In genomic region chr10:72310636-72311035, GRCh38 we compare ENCODE assay signal across 9 cellular contexts. TPM values are rescaled to one million over a fixed set of nuclear protein-coding genes. Genes with fewer than 3 reads are reported as not detected.
A peak's percentile ranks its signal among the peaks of the same experiment; 100 is the strongest.
DNase-seq lines count a peak whose midpoint lies in the region; ATAC-seq and TF ChIP-seq lines count a peak whose summit lies in the region.
"Had no signal": no experiment of that assay in that cellular context is flagged by ENCODE, and none has a peak within 500 bp of the region (broad histone marks: within the 10 kb centered on the region; RNA-seq: fewer than 3 reads in every experiment).

No MANE protein-coding gene starts in this region.

- peaks cover 49% of the 10 kb centered on the region for H3K4me1 Mint-ChIP-seq in activated T-helper 1 cell treated with anti-CD3 and anti-CD28 coated beads, Interleukin-12 subunit alpha, Interleukin-12 subunit beta, Interleukin-2, Interleukin-4 antibody, amounts not matched to agents 30 ng/mL and 10 ng/mL and 1 ng/mL, durations not matched to agents 14 hours and 24 hours and 36 hours (ENCODE audit: low read depth)

- H3K9me3 ChIP-seq in HCT116 (ENCODE audit: control insufficient read depth in 1 of 2, insufficient read depth in 1 of 2, low read depth in 1 of 2, low read length in 2 of 2) (no peaks in the 10 kb centered on the region), skeletal muscle tissue (ENCODE audit: control insufficient read depth in 3 of 3, low read length in 3 of 3) (no peaks in the 10 kb centered on the region)

- peak overlapping the region; percentile 52 for H3K4me2 ChIP-seq in HCT116 (ENCODE audit: low read length)

- peak overlapping the region; percentile 49 for H3K27ac Mint-ChIP-seq in activated T-helper 1 cell treated with anti-CD3 and anti-CD28 coated beads, Interleukin-12 subunit alpha, Interleukin-12 subunit beta, Interleukin-2, Interleukin-4 antibody, amounts not matched to agents 30 ng/mL and 10 ng/mL and 1 ng/mL, durations not matched to agents 14 hours and 24 hours and 36 hours

- RAD21 ChIA-PET in HCT116 (lab: Charles Lee; ENCODE audit: low non-redundant PET in 1 of 2, low total read pairs in 2 of 2, uncharacterized antibody in 2 of 2, unreplicated experiment in 2 of 2): no interaction called here

- no TSS peak for BruUV-seq in HCT116 (replicated peaks; lab: Mats Ljungman, UMichigan)

- H3K27me3 ChIP-seq in HCT116 (ENCODE audit: insufficient read depth, low read length): no peaks in the 10 kb centered on the region
- H3K27me3 ChIP-seq in skeletal muscle tissue (ENCODE audit: control insufficient read depth in 3 of 3, insufficient read depth in 3 of 3, low read length in 3 of 3): no peaks in the 10 kb centered on the region

- H2AFZ ChIP-seq in HCT116 (ENCODE audit: low read depth, low read length, poor library complexity, severe bottlenecking): peak overlapping the region; percentile 84

- H3K4me3 Mint-ChIP-seq in activated T-helper 1 cell treated with anti-CD3 and anti-CD28 coated beads, Interleukin-12 subunit alpha, Interleukin-12 subunit beta, Interleukin-2, Interleukin-4 antibody, amounts not matched to agents 30 ng/mL and 10 ng/mL and 1 ng/mL, durations not matched to agents 14 hours and 24 hours and 36 hours: no peak overlapping the region

- intact Hi-C loops in HCT116 (cut with micrococcal nuclease): no loop called here
- intact Hi-C loops in activated T-helper 1 cell treated with anti-CD3 and anti-CD28 coated beads, Interleukin-12 subunit alpha, Interleukin-12 subunit beta, Interleukin-2, Interleukin-4 antibody, amounts not matched to agents 30 ng/mL and 10 ng/mL and 1 ng/mL, durations not matched to agents 14 hours and 24 hours and 36 hours (cut with micrococcal nuclease): no loop called here
- intact Hi-C loops in left ventricle myocardium superior (cut with micrococcal nuclease): no loop called here

- H3K4me3 ChIP-seq in HCT116 (replicated peaks in 1 of 2; ENCODE audit: low read depth in 1 of 2, low read length in 2 of 2) (no peak overlapping the region), skeletal muscle tissue (ENCODE audit: low read length in 3 of 3) (peak overlapping the region in 2 of 3 donors; percentile 28 to 52)

- H3K79me2 ChIP-seq in HCT116 (ENCODE audit: insufficient read depth, low read length): no peaks in the 10 kb centered on the region

- POLR2A ChIA-PET in HCT116 (lab: Charles Lee): interaction anchor here (1.2 to 6.4 kb wide), 7 partner anchors 9 to 37 kb away, joined by 4 to 69 read pairs (median 5); no protein-coding TSS in a partner anchor
- POLR2A ChIA-PET in HEK293T (lab: Yijun Ruan, JAX): no interaction called here

- no peaks in the 10 kb centered on the region for H3K9me3 Mint-ChIP-seq in activated T-helper 1 cell treated with anti-CD3 and anti-CD28 coated beads, Interleukin-12 subunit alpha, Interleukin-12 subunit beta, Interleukin-2, Interleukin-4 antibody, amounts not matched to agents 30 ng/mL and 10 ng/mL and 1 ng/mL, durations not matched to agents 14 hours and 24 hours and 36 hours

- TF ChIP-seq RAD21 in HCT116 (IDR thresholded peaks at IDR 0.05; ENCODE audit: low read depth): no peak

- TF ChIP-seq CTCF in HCT116 (IDR thresholded peaks at IDR 0.05 in 2 of 3, conservative IDR thresholded peaks at IDR 0.05 in 1 of 3; ENCODE audit: borderline replicate concordance in 1 of 3, insufficient read depth in 1 of 3, low read depth in 2 of 3, low read length in 2 of 3): no peak

- no peaks in the 10 kb centered on the region for H3K36me3 ChIP-seq in HCT116 (ENCODE audit: control insufficient read depth in 1 of 2, insufficient read depth in 2 of 2, low read length in 2 of 2)
- H3K36me3 ChIP-seq in skeletal muscle tissue (ENCODE audit: control insufficient read depth in 3 of 3, insufficient read depth in 3 of 3, low read length in 3 of 3): no peaks in the 10 kb centered on the region

- peaks cover 39 to 60% of the 10 kb centered on the region in 2 experiments for H3K4me1 ChIP-seq in HCT116 (ENCODE audit: control insufficient read depth in 1 of 2, insufficient read depth in 2 of 2, low read length in 2 of 2)
- peaks cover 53 to 59% (median 55%) of the 10 kb centered on the region in 3 donors for H3K4me1 ChIP-seq in skeletal muscle tissue (ENCODE audit: control insufficient read depth in 3 of 3, insufficient read depth in 3 of 3, low read length in 3 of 3)

- no peak for ATAC-seq in HCT116
- ATAC-seq in left ventricle myocardium superior: peak; percentile 36
- ATAC-seq in HG03280 (IDR thresholded peaks at IDR 0.05; ENCODE audit: unreplicated experiment): no peak

- H3K9ac ChIP-seq in HCT116 (ENCODE audit: low read length) (peak overlapping the region; percentile 22; the same call in 1 of the 2 replicates), skeletal muscle tissue (ENCODE audit: low read depth in 1 of 3, low read length in 3 of 3) (peak overlapping the region; percentile 4 to 73 (median 61))

- H3K36me3 Mint-ChIP-seq in activated T-helper 1 cell treated with anti-CD3 and anti-CD28 coated beads, Interleukin-12 subunit alpha, Interleukin-12 subunit beta, Interleukin-2, Interleukin-4 antibody, amounts not matched to agents 30 ng/mL and 10 ng/mL and 1 ng/mL, durations not matched to agents 14 hours and 24 hours and 36 hours (ENCODE audit: low read depth): no peaks in the 10 kb centered on the region

- no peak for DNase-seq in HCT116 (ENCODE audit: low read depth, low spot score)
- DNase-seq in activated T-helper 1 cell treated with anti-CD3 and anti-CD28 coated beads, Interleukin-12 subunit alpha, Interleukin-12 subunit beta, Interleukin-2, Interleukin-4 antibody, amounts not matched to agents 30 ng/mL and 10 ng/mL and 1 ng/mL, durations not matched to agents 14 hours and 24 hours and 36 hours (ENCODE audit: low spot score): no peak
- DNase-seq in left ventricle myocardium superior: peak; percentile 64
- no peak for DNase-seq in GDM1 (lab: John Stamatoyannopoulos, UW)
- DNase-seq in HEK293T (ENCODE audit: extremely low spot score): no peak
- DNase-seq: effector CD4-positive, alpha-beta T cell; MV-4-11 had no signal

- H3K27me3 Mint-ChIP-seq in activated T-helper 1 cell treated with anti-CD3 and anti-CD28 coated beads, Interleukin-12 subunit alpha, Interleukin-12 subunit beta, Interleukin-2, Interleukin-4 antibody, amounts not matched to agents 30 ng/mL and 10 ng/mL and 1 ng/mL, durations not matched to agents 14 hours and 24 hours and 36 hours (ENCODE audit: insufficient read depth): no peaks in the 10 kb centered on the region

- no peak for TF ChIP-seq POLR2A in HCT116 (IDR thresholded peaks at IDR 0.05; ENCODE audit: borderline replicate concordance, extremely low read depth, insufficient read depth, insufficient read length)

- CTCF ChIA-PET in HCT116 (lab: Charles Lee): no interaction called here
- CTCF ChIA-PET in HEK293T (lab: Yijun Ruan, JAX): no interaction called here

- H4K20me1 ChIP-seq in HCT116 (ENCODE audit: insufficient read depth): no peaks in the 10 kb centered on the region

- H3K9me2 ChIP-seq in HCT116 (ENCODE audit: insufficient read depth): no peaks in the 10 kb centered on the region

- H3K27ac ChIP-seq in HCT116 (ENCODE audit: low read depth, low read length): peak overlapping the region; percentile 38; the same call in 1 of the 2 replicates
- H3K27ac ChIP-seq in skeletal muscle tissue (ENCODE audit: low read depth, low read length): peak overlapping the region; percentile 86

TF ChIP-seq in HCT116, 20 proteins besides CTCF, POLR2A, EP300 and RAD21 (continues in another document):
- TF ChIP-seq POLR2AphosphoS5 (IDR thresholded peaks at IDR 0.05; ENCODE audit: low read depth, low read length) (no peak), SIN3A (IDR thresholded peaks at IDR 0.05; ENCODE audit: low read depth) (no peak), ELF1 (IDR thresholded peaks at IDR 0.05; ENCODE audit: borderline replicate concordance, low read depth) (no peak), MAX (IDR thresholded peaks at IDR 0.05) (no peak), CEBPB (IDR thresholded peaks at IDR 0.05; ENCODE audit: low read depth) (no peak), CBX3 (IDR thresholded peaks at IDR 0.05; ENCODE audit: low read depth) (no peak), ZNF274 (IDR thresholded peaks at IDR 0.05; ENCODE audit: low read depth, low read length) (no peak), FOSL1 (IDR thresholded peaks at IDR 0.05; ENCODE audit: low read depth) (no peak), TCF7L2 (IDR thresholded peaks at IDR 0.05; ENCODE audit: borderline replicate concordance, extremely low read depth, insufficient read depth, insufficient read length) (no peak)

TF ChIP-seq in HEK293T, 16 proteins besides CTCF, POLR2A, EP300 and RAD21 (continues in another document):
- TF ChIP-seq FOXA1 (IDR thresholded peaks at IDR 0.05) (no peak), TARDBP (IDR thresholded peaks at IDR 0.05) (no peak), SUZ12 (IDR thresholded peaks at IDR 0.05) (no peak), HDGF (IDR thresholded peaks at IDR 0.05; ENCODE audit: borderline replicate concordance) (no peak), CTBP1 (IDR thresholded peaks at IDR 0.05; ENCODE audit: borderline replicate concordance) (no peak), FOXK2 (IDR thresholded peaks at IDR 0.05) (no peak), NFRKB (IDR thresholded peaks at IDR 0.05) (no peak), BHLHE40 (IDR thresholded peaks at IDR 0.05; ENCODE audit: borderline replicate concordance) (no peak), L3MBTL2 (conservative IDR thresholded peaks at IDR 0.05) (no peak), FOXM1 (IDR thresholded peaks at IDR 0.05; ENCODE audit: borderline replicate concordance) (no peak), LEF1 (IDR thresholded peaks at IDR 0.05; ENCODE audit: borderline replicate concordance) (no peak), ELF4 (IDR thresholded peaks at IDR 0.05) (no peak)

RNA-seq across cellular contexts. Expression of gene DDIT4, which starts 36.9 kb away (rescaled TPM):
- total RNA-seq in HCT116 (2021; ENCODE audit: unreplicated experiment) (462 TPM), left ventricle myocardium superior (64.2 TPM), skeletal muscle tissue (87.2 TPM)
- 1,030 and 1,103 TPM in 2 replicates for polyA plus RNA-seq in HCT116 (2012)
- 178 and 183 TPM in 2 replicates for total RNA-seq in activated T-helper 1 cell treated with anti-CD3 and anti-CD28 coated beads, Interleukin-12 subunit alpha, Interleukin-12 subunit beta, Interleukin-2, Interleukin-4 antibody, amounts not matched to agents 30 ng/mL and 10 ng/mL and 1 ng/mL, durations not matched to agents 14 hours and 24 hours and 36 hours

RNA-seq across cellular contexts. Expression of gene DNAJB12, which starts 44.1 kb away (rescaled TPM):
- 25.8 TPM for total RNA-seq in HCT116 (2021; ENCODE audit: unreplicated experiment)
- polyA plus RNA-seq in HCT116 (2012): 19.8 and 23.4 TPM in 2 replicates
- total RNA-seq in activated T-helper 1 cell treated with anti-CD3 and anti-CD28 coated beads, Interleukin-12 subunit alpha, Interleukin-12 subunit beta, Interleukin-2, Interleukin-4 antibody, amounts not matched to agents 30 ng/mL and 10 ng/mL and 1 ng/mL, durations not matched to agents 14 hours and 24 hours and 36 hours: 32.4 and 38.0 TPM in 2 replicates
- total RNA-seq in left ventricle myocardium superior: 25.9 TPM
- 13.0 TPM for total RNA-seq in skeletal muscle tissue

Comparison
In these comparisons a context has a peak if more than half of its experiments do, and no peak if none do; other contexts are left out.
1. H3K4me3 ChIP-seq: peak in skeletal muscle tissue (2 of 3); none in HCT116 (0 of 2).